In the genomic region with DNA sequence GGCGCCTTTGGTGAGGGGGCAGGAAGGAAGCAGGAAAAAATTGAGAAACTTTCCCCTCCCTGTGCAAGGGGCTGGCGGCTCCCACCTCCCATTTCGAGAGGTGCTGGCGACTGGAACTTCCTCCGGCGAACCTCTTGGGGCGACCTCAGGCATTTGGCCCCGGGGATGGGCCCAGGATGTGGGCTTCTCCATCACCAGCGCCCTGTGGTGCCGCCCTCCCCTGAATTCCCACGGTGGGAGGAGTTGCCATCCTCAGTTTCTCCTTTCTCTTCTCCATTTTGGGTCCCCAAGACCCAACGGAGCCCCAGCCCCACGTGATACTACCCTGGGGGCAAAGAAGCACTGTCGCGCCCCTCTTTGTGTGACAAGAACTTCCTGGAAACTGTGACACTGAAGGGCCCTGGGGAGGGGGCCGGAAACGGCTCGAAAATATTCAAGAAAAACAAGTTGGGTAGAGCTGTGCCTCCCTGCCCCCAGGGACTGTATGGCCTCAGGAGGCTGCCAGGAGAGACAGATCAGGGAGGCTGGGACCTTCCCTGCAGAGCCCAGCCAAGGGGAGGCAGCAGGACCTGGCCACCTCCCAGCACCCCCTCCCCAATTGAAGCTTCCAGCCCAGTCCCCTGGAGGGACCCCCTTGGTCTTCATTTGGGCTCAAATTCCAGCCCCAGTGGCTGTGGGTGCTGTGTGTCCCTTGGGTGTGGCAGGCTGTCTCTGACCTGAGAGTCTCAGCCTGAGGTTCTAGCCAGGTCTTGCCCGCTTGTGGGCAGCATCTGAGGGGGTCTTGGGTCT, we compare ENCODE assay signal across 8 cellular contexts. TPM values are rescaled to one million over a fixed set of nuclear protein-coding genes. Genes with fewer than 3 reads are reported as not detected.
DNase-seq lines count a peak whose midpoint lies in the region; ATAC-seq and TF ChIP-seq lines count a peak whose summit lies in the region.

No MANE protein-coding gene starts in this region.

- H3K27me3 ChIP-seq in CD8-positive, alpha-beta T cell (ENCODE audit: insufficient read depth, low read length): no peaks in the 10 kb centered on the region
- H3K27me3 ChIP-seq in mammary epithelial cell (ENCODE audit: insufficient read depth, low read length): no peaks in the 10 kb centered on the region
- no peaks in the 10 kb centered on the region for H3K27me3 ChIP-seq in lower lobe of right lung (ENCODE audit: low read depth)

- H3K79me2 ChIP-seq in mammary epithelial cell (ENCODE audit: insufficient read depth, low read length): no peaks in the 10 kb centered on the region

- POLR2A ChIA-PET in CD8-positive, alpha-beta T cell (lab: Charles Lee): interaction anchor here (0.7 to 5.2 kb wide), 23 partner anchors 8 to 1163 kb away, joined by 3 to 63 read pairs (median 4); a partner anchor contains a TSS

- H3K4me3 Mint-ChIP-seq in CD8-positive, alpha-beta T cell: peak overlapping the region; percentile 96

- WGBS in mammary epithelial cell (ENCODE audit: low coverage, missing lambda C conversion rate): 47% methylated on average over 17 of the region's 19 CpGs

- no TSS peak for BruUV-seq in mammary epithelial cell (replicated peaks; lab: Mats Ljungman, UMichigan)

- H3K27ac Mint-ChIP-seq in CD8-positive, alpha-beta T cell: peak overlapping the region; percentile 99

- peak; percentile 59 for ATAC-seq in CD8-positive, alpha-beta T cell
- ATAC-seq in HG02970 (IDR thresholded peaks at IDR 0.05; ENCODE audit: low FRiP score, unreplicated experiment) (peak; percentile 33), lower lobe of right lung (peak; percentile 46 to 69), GM19395 (IDR thresholded peaks at IDR 0.05; ENCODE audit: unreplicated experiment) (no peak), HG03521 (IDR thresholded peaks at IDR 0.05; ENCODE audit: unreplicated experiment) (no peak)

- no peaks in the 10 kb centered on the region for H3K27me3 Mint-ChIP-seq in CD8-positive, alpha-beta T cell (ENCODE audit: low read depth)

- H3K9me3 Mint-ChIP-seq in CD8-positive, alpha-beta T cell: no peaks in the 10 kb centered on the region

- CTCF ChIA-PET in CD8-positive, alpha-beta T cell (lab: Charles Lee): interaction anchor here (1.1 to 5.4 kb wide), 3 partner anchors 20 to 41 kb away, joined by 3 to 37 read pairs (median 35); no protein-coding TSS in a partner anchor
- CTCF ChIA-PET in mammary epithelial cell (lab: Charles Lee; ENCODE audit: low non-redundant PET): no interaction called here

- intact Hi-C loops in CD8-positive, alpha-beta T cell (cut with DNase I, micrococcal nuclease): loop anchor here (1.0 to 5.0 kb wide), 8 partner anchors 34 to 498 kb away; a partner anchor contains a TSS
- intact Hi-C loops in mammary epithelial cell (cut with micrococcal nuclease) (loop anchor here (2.0 kb wide), 1 partner anchor 22 kb away; a partner anchor contains a TSS), lower lobe of right lung (cut with DNase I) (no loop called here)

- no peaks in the 10 kb centered on the region for H3K36me3 ChIP-seq in CD8-positive, alpha-beta T cell (ENCODE audit: insufficient read depth, low read length)
- H3K36me3 ChIP-seq in mammary epithelial cell (ENCODE audit: insufficient read depth, low read length): no peaks in the 10 kb centered on the region
- no peaks in the 10 kb centered on the region for H3K36me3 ChIP-seq in lower lobe of right lung

- peaks cover 28% of the 10 kb centered on the region for H3K4me1 Mint-ChIP-seq in CD8-positive, alpha-beta T cell (ENCODE audit: low read depth)

- H2AFZ ChIP-seq in mammary epithelial cell (ENCODE audit: low read depth, low read length): peak overlapping the region; percentile 99

- H3K9ac ChIP-seq in mammary epithelial cell (ENCODE audit: insufficient read depth, low read length): no peak overlapping the region

- H3K27ac ChIP-seq in CD8-positive, alpha-beta T cell (ENCODE audit: low read depth, low read length): peak overlapping the region; percentile 99
- H3K27ac ChIP-seq in VCaP (peak overlapping the region; percentile 39; the same call in 1 of the 2 replicates), mammary epithelial cell (ENCODE audit: insufficient read depth, low read depth, low read length) (no peak overlapping the region), lower lobe of right lung (peak overlapping the region; percentile 96)

- dilution Hi-C loops in mammary epithelial cell (cut with HindIII; ENCODE audit: low sequenced_read_pairs): loop anchor here (5.0 kb wide), 1 partner anchor 64 kb away; no protein-coding TSS in a partner anchor

- H3K36me3 Mint-ChIP-seq in CD8-positive, alpha-beta T cell: peaks cover 9% of the 10 kb centered on the region

- TF ChIP-seq CTCF in CD8-positive, alpha-beta T cell (IDR thresholded peaks at IDR 0.05): no peak
- TF ChIP-seq CTCF in VCaP (conservative IDR thresholded peaks at IDR 0.05) (no peak), mammary epithelial cell (conservative IDR thresholded peaks at IDR 0.05 in 1 of 2, IDR thresholded peaks at IDR 0.05 in 1 of 2; ENCODE audit: extremely low read depth in 1 of 2, insufficient read depth in 1 of 2, low read depth in 1 of 2, low read length in 2 of 2) (no peak), lower lobe of right lung (IDR thresholded peaks at IDR 0.05) (no peak)

- H3K9me3 ChIP-seq in CD8-positive, alpha-beta T cell (ENCODE audit: low read length): no peaks in the 10 kb centered on the region
- H3K9me3 ChIP-seq in mammary epithelial cell (replicated peaks; ENCODE audit: insufficient read depth, low read length) (no peaks in the 10 kb centered on the region), lower lobe of right lung (no peaks in the 10 kb centered on the region)

- peak overlapping the region; percentile 100 for H3K4me2 ChIP-seq in mammary epithelial cell (ENCODE audit: insufficient read depth, low read depth, low read length)

- peak overlapping the region; percentile 99 for H3K4me3 ChIP-seq in CD8-positive, alpha-beta T cell (ENCODE audit: low read depth, low read length)
- H3K4me3 ChIP-seq in mammary epithelial cell (replicated peaks in 1 of 3; ENCODE audit: insufficient read depth in 1 of 3, low read depth in 2 of 3, low read length in 3 of 3) (peak overlapping the region; percentile 87 to 97 (median 92)), lower lobe of right lung (peak overlapping the region; percentile 99)

- H3K4me1 ChIP-seq in CD8-positive, alpha-beta T cell (ENCODE audit: insufficient read depth, low read length): peaks cover 38% of the 10 kb centered on the region
- H3K4me1 ChIP-seq in mammary epithelial cell (ENCODE audit: insufficient read depth, low read length) (peaks cover 19% of the 10 kb centered on the region), lower lobe of right lung (peaks cover 44% of the 10 kb centered on the region)

- in situ Hi-C loops in mammary epithelial cell (cut with MboI; ENCODE audit: low sequenced_read_pairs in 2 of 2): no loop called here

- no peaks in the 10 kb centered on the region for H4K20me1 ChIP-seq in mammary epithelial cell (ENCODE audit: insufficient read depth, low read length)

- DNase-seq in CD8-positive, alpha-beta T cell: peak; percentile 62 to 95 (median 82)
- no peak for DNase-seq in mammary epithelial cell
- DNase-seq in lower lobe of right lung: peak; percentile 70
- DNase-seq in stimulated activated CD8-positive, alpha-beta memory T cell treated with anti-CD3 and anti-CD28 coated beads, Interleukin-15, amount 100 ng/mL, for 4 hours (ENCODE audit: low read depth in 2 of 2): peak; percentile 63 to 78

RNA-seq across cellular contexts. Expression of a gene that starts 16.2 kb away (rescaled TPM):
- not detected for total RNA-seq in CD8-positive, alpha-beta T cell
- 100 to 1,000 TPM in 1 of 2 donors, 10 to 100 TPM in 1; 86.3 to 119 TPM for total RNA-seq in mammary epithelial cell
- polyA plus RNA-seq in mammary epithelial cell: 113 TPM
- 170 TPM for polyA minus RNA-seq in mammary epithelial cell
- total RNA-seq in lower lobe of right lung: 36.9 TPM

RNA-seq across cellular contexts. Expression of a gene that starts 22.1 kb away (rescaled TPM):
- 100 to 1,000 TPM; 175 to 181 TPM for total RNA-seq in CD8-positive, alpha-beta T cell
- total RNA-seq in mammary epithelial cell (10 to 100 TPM; 64.8 to 87.9 TPM), lower lobe of right lung (256 TPM)
- polyA plus RNA-seq in mammary epithelial cell: 65.0 TPM
- polyA minus RNA-seq in mammary epithelial cell: 261 TPM

RNA-seq across cellular contexts. Expression of a gene that starts 34.5 kb away (rescaled TPM):
- 10 to 100 TPM; 58.5 to 61.3 TPM for total RNA-seq in CD8-positive, alpha-beta T cell
- 1 to 10 TPM; 3.3 to 8.2 TPM for total RNA-seq in mammary epithelial cell
- polyA plus RNA-seq in mammary epithelial cell: 8.9 TPM
- polyA minus RNA-seq in mammary epithelial cell: 0.57 TPM
- total RNA-seq in lower lobe of right lung: 13.1 TPM

RNA-seq across cellular contexts. Expression of a gene that starts 37.5 kb away (rescaled TPM):
- total RNA-seq in CD8-positive, alpha-beta T cell: 10 to 100 TPM; 29.8 to 33.9 TPM
- total RNA-seq in mammary epithelial cell: 10 to 100 TPM; 10.3 to 32.7 TPM
- polyA plus RNA-seq in mammary epithelial cell: 13.2 TPM
- 19.7 TPM for polyA minus RNA-seq in mammary epithelial cell
- 25.2 TPM for total RNA-seq in lower lobe of right lung

RNA-seq across cellular contexts. Expression of a gene that starts 50.9 kb away (rescaled TPM):
- 100 to 1,000 TPM; 604 to 613 TPM for total RNA-seq in CD8-positive, alpha-beta T cell
- 100 to 1,000 TPM in 1 of 2 donors, 10 to 100 TPM in 1; 75.5 to 252 TPM for total RNA-seq in mammary epithelial cell
- 139 TPM for polyA plus RNA-seq in mammary epithelial cell
- polyA minus RNA-seq in mammary epithelial cell: 177 TPM
- 175 TPM for total RNA-seq in lower lobe of right lung

Comparison
In these comparisons a context has a peak if more than half of its experiments do, and no peak if none do; other contexts are left out.
1. ATAC-seq: peak in CD8-positive, alpha-beta T cell (single experiment), HG02970 (single experiment) and lower lobe of right lung (2 of 2); none in GM19395 (single experiment) and HG03521 (single experiment).
2. RNA of a gene that starts 16.2 kb away (total RNA-seq): 86.3 to 119 TPM in mammary epithelial cell and 36.9 TPM in lower lobe of right lung (single experiment); not detected in CD8-positive, alpha-beta T cell; every median in the first group is over 10 times any median in the second.
3. Peak in every context shown above with its lines, with median percentiles within 50 percentile points of each other: H3K4me3 ChIP-seq.